ENCODE assay signal across 19 cellular contexts in the genomic region with DNA sequence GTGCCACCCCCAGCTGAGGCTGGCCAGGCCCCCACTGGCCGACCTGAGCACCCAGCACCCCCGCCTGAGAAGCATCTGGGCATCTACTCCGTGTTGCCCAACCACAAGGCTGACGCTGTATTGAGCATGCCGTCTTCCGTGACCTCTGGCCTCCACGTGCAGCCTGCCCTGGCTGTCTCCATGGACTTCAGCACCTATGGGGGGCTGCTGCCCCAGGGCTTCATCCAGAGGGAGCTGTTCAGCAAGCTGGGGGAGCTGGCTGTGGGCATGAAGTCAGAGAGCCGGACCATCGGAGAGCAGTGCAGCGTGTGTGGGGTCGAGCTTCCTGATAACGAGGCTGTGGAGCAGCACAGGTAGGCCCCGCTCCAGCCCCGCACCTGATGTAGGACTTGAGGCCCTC. TPM values are rescaled to one million over a fixed set of nuclear protein-coding genes. Genes with fewer than 3 reads are reported as not detected.
DNase-seq lines count a peak whose midpoint lies in the region; ATAC-seq, FAIRE-seq and TF ChIP-seq lines count a peak whose summit lies in the region.
"Had no signal": no experiment of that assay in that cellular context is flagged by ENCODE, and none has a peak within 500 bp of the region (broad histone marks: within the 10 kb centered on the region; RNA-seq: fewer than 3 reads in every experiment).

No MANE protein-coding gene starts in this region.

- WGBS in esophagus, 2 donors = 90% methylated on average over 14 of the region's 14 CpGs
- 87 to 91% (median 88%) methylated on average over 14 of the region's 14 CpGs for WGBS in ovary, 3 donors
- WGBS in tibial nerve, 2 donors = 90 to 93% methylated on average over 12 to 14 of the region's 14 CpGs

- DNase-seq in cardiac septum (ENCODE audit: low spot score) = peak; percentile 72
- DNase-seq in Right ventricle myocardium superior = no peak
- peak in 1 of 5 donors; percentile 47 for DNase-seq in ovary
- no peak for DNase-seq in tibial nerve (ENCODE audit: low spot score in 2 of 2)
- no peak for DNase-seq in GM12891 (ENCODE audit: insufficient read length, low spot score)
- DNase-seq in GM03348 (ENCODE audit: low spot score) = no peak
- DNase-seq in kidney glomerular epithelial cell (lab: John Stamatoyannopoulos, UW) = no peak
- DNase-seq: activated CD4-positive, alpha-beta T cell treated with anti-CD3 and anti-CD28 coated beads, Interleukin-2, amount 10 ng/mL, durations not matched to agents 24 days and 14 days; activated T-cell treated with anti-CD3 and anti-CD28 coated beads for 4 hours; CD4-positive, CD25-positive, alpha-beta regulatory T cell; DMS79 treated with DMSO at 0.1 percent for 48 hours; H9; hippocampal formation; KG1; left colon; NCI-H1048 had no signal

- H3K4me1 ChIP-seq in esophagus (ENCODE audit: control insufficient read depth in 2 of 2, insufficient read depth in 2 of 2, low read length in 1 of 2) = peaks cover 5 to 13% of the 10 kb centered on the region in 2 donors
- peaks cover 31% of the 10 kb centered on the region for H3K4me1 ChIP-seq in ovary (ENCODE audit: insufficient read depth)
- H3K4me1 ChIP-seq in tibial nerve = peaks cover 0 to 74% (median 27%) of the 10 kb centered on the region in 4 donors

- TF ChIP-seq CTCF in ovary (IDR thresholded peaks at IDR 0.05) (no peak), tibial nerve (IDR thresholded peaks at IDR 0.05) (no peak)

- TF ChIP-seq EP300 in ovary (IDR thresholded peaks at IDR 0.05) (no peak), tibial nerve (IDR thresholded peaks at IDR 0.05) (peak in 1 of 2 donors; percentile 65)

- intact Hi-C loops in cardiac septum (cut with DNase I) = no loop called here
- intact Hi-C loops in Right ventricle myocardium superior (cut with DNase I) = loop anchor here (5.0 kb wide), 2 partner anchors 98 to 118 kb away; no protein-coding TSS in a partner anchor
- intact Hi-C loops in ovary (cut with DNase I) = loop anchor here (5.0 kb wide), 3 partner anchors 98 to 193 kb away; no protein-coding TSS in a partner anchor

- FAIRE-seq in GM12891 (lab: Jason Lieb, UNC) = no peak
- FAIRE-seq: pancreas had no signal

- ATAC-seq in Right ventricle myocardium superior (ENCODE audit: poor library complexity) = no peak
- ATAC-seq: activated naive CD4-positive, alpha-beta T cell treated with anti-CD3 and anti-CD28 coated beads, Interleukin-2, amount 50 U/mL, for 72 hours; left colon; pancreas had no signal

- no peak for TF ChIP-seq POLR2A in ovary (IDR thresholded peaks at IDR 0.05)
- TF ChIP-seq POLR2A in tibial nerve (IDR thresholded peaks at IDR 0.05) = no peak
- TF ChIP-seq POLR2A in GM12891 (IDR thresholded peaks at IDR 0.05; ENCODE audit: low read depth, low read length) = no peak

- H3K9me3 ChIP-seq in esophagus (ENCODE audit: control insufficient read depth in 2 of 2, insufficient read depth in 1 of 2, low read depth in 1 of 2, low read length in 1 of 2) = no peaks in the 10 kb centered on the region
- H3K9me3 ChIP-seq in ovary = no peaks in the 10 kb centered on the region
- H3K9me3 ChIP-seq in tibial nerve = no peaks in the 10 kb centered on the region
- H3K9me3 ChIP-seq: pancreas had no signal

- H3K36me3 ChIP-seq in esophagus (ENCODE audit: control insufficient read depth in 2 of 2, insufficient read depth in 2 of 2, low read length in 1 of 2) (peaks cover 0 to 23% of the 10 kb centered on the region in 2 donors), ovary (peaks cover 3% of the 10 kb centered on the region), tibial nerve (peaks cover 6 to 79% (median 24%) of the 10 kb centered on the region in 3 donors)

- H3K27ac ChIP-seq in esophagus (ENCODE audit: low read depth in 2 of 2, low read length in 1 of 2) = no peak overlapping the region
- H3K27ac ChIP-seq in ovary = peak overlapping the region in 1 of 2 donors; percentile 38
- H3K27ac ChIP-seq in tibial nerve = peak overlapping the region; percentile 42 to 96 (median 52)
- H3K27ac ChIP-seq: pancreas had no signal

- peak overlapping the region; percentile 21 to 37 for H3K4me3 ChIP-seq in esophagus (ENCODE audit: low read depth in 1 of 2, low read length in 2 of 2)
- H3K4me3 ChIP-seq in ovary = peak overlapping the region; percentile 99
- peak overlapping the region; percentile 18 to 82 (median 46) for H3K4me3 ChIP-seq in tibial nerve

- H3K27me3 ChIP-seq in esophagus (ENCODE audit: control insufficient read depth in 1 of 2, insufficient read depth in 2 of 2, low read length in 2 of 2) = no peaks in the 10 kb centered on the region
- H3K27me3 ChIP-seq in ovary = no peaks in the 10 kb centered on the region
- H3K27me3 ChIP-seq in tibial nerve = no peaks in the 10 kb centered on the region
- H3K27me3 ChIP-seq: pancreas had no signal

TF ChIP-seq in GM12891, 5 proteins besides CTCF, POLR2A, EP300 and RAD21:
- no peak for TF ChIP-seq SPI1 (IDR thresholded peaks at IDR 0.05; ENCODE audit: low read depth, low read length)
- no peak for TF ChIP-seq TAF1 (IDR thresholded peaks at IDR 0.05; ENCODE audit: low read depth, low read length)
- no peak for TF ChIP-seq POLR2AphosphoS5 (IDR thresholded peaks at IDR 0.05; ENCODE audit: low read depth, low read length)
- no peak for TF ChIP-seq PAX5 (IDR thresholded peaks at IDR 0.05; ENCODE audit: insufficient read depth, low read length, severe bottlenecking)
- TF ChIP-seq POU2F2 (IDR thresholded peaks at IDR 0.05; ENCODE audit: low read depth, low read length) = no peak

RNA-seq across cellular contexts. Expression of gene ZBTB16, which starts 4.7 kb away (rescaled TPM):
- total RNA-seq in cardiac septum (25.4 TPM), Right ventricle myocardium superior (64.8 TPM), ovary (100 to 1,000 TPM in 3 of 7 donors, 10 to 100 TPM in 4; 12.7 to 160 (median 94.6) TPM), tibial nerve (100 to 1,000 TPM; 405 to 756 (median 580) TPM)
- polyA plus RNA-seq in esophagus (1 to 10 TPM; 4.6 to 9.6 TPM), ovary (10 to 100 TPM; 20.0 to 41.4 TPM)
- polyA plus RNA-seq in GM12891 (2012; ENCODE audit: low read depth, missing spikeins) = not detected
- total RNA-seq: H9 had no signal

Comparison
In these comparisons a context has a peak if more than half of its experiments do, and no peak if none do; other contexts are left out.
1. H3K27ac ChIP-seq: peak in tibial nerve (4 of 4); none in esophagus (0 of 2).
2. H3K4me3 ChIP-seq: peak in every context shown above with its lines; median percentile 99 in ovary; 46 in tibial nerve; 29 in esophagus.